Comparison of ENCODE assay signal across 18 cellular contexts in genomic region chr1:10903421-10903820, GRCh38.
"Had no signal": no experiment of that assay in that cellular context is flagged by ENCODE, and none has a peak within 500 bp of the region (broad histone marks: within the 10 kb centered on the region; RNA-seq: fewer than 3 reads in every experiment).

No MANE protein-coding gene starts in this region.

- H3K27ac ChIP-seq: cardiac muscle cell, foreskin keratinocyte, left ventricle myocardium inferior, parathyroid adenoma, thyroid gland had no signal

- H3K36me3 ChIP-seq: cardiac muscle cell, left ventricle myocardium inferior, thyroid gland had no signal

- H3K9me3 ChIP-seq: left ventricle myocardium inferior, thyroid gland had no signal

- ATAC-seq: foreskin keratinocyte, SK-N-SH treated with all-trans-retinoic acid at 6 μM for 48 hours had no signal

- H3K4me1 ChIP-seq: left ventricle myocardium inferior, parathyroid adenoma had no signal

- H3K4me3 Mint-ChIP-seq: activated T-cell treated with anti-CD3 and anti-CD28 coated beads, Interleukin-2, amount 50 U/mL, for 72 hours had no signal

- H3K79me2 ChIP-seq: parathyroid adenoma had no signal

- H3K36me3 Mint-ChIP-seq: activated naive CD4-positive, alpha-beta T cell treated with anti-CD3 and anti-CD28 coated beads, Interleukin-2, amount 50 U/mL, for 72 hours; naive B cell had no signal

- H3K9me3 Mint-ChIP-seq: activated naive CD4-positive, alpha-beta T cell treated with anti-CD3 and anti-CD28 coated beads, Interleukin-2, amount 50 U/mL, for 72 hours; activated T-cell treated with anti-CD3 and anti-CD28 coated beads, Interleukin-2, amount 50 U/mL, for 72 hours; naive B cell had no signal

- DNase-seq: activated CD4-positive, alpha-beta T cell treated with anti-CD3 and anti-CD28 coated beads, Interleukin-2, amount 50 U/mL, for 1 hour; foreskin keratinocyte; hippocampal formation; islet precursor cell; left ventricle myocardium inferior; naive B cell; retina; stimulated activated CD4-positive, alpha-beta T cell treated with anti-CD3 and anti-CD28 coated beads, Interleukin-12 subunit alpha, Interleukin-12 subunit beta, amount 100 ng/mL, for 4 hours; stimulated activated CD4-positive, alpha-beta T cell treated with anti-CD3 and anti-CD28 coated beads, Interleukin-1b, Interleukin-23, amount 100 ng/mL, for 48 hours; stimulated activated CD8-positive, alpha-beta memory T cell treated with anti-CD3 and anti-CD28 coated beads, Interleukin-4, amount 100 ng/mL, for 48 hours; stimulated activated naive CD4-positive, alpha-beta T cell treated with Interleukin-2 at 50 U/mL for 16 hours; T1000; thyroid gland had no signal

- H3K27ac Mint-ChIP-seq: activated naive CD4-positive, alpha-beta T cell treated with anti-CD3 and anti-CD28 coated beads, Interleukin-2, amount 50 U/mL, for 72 hours; activated T-cell treated with anti-CD3 and anti-CD28 coated beads, Interleukin-2, amount 50 U/mL, for 72 hours; naive B cell had no signal

- H3K9ac ChIP-seq: parathyroid adenoma had no signal

- H3K27me3 ChIP-seq: cardiac muscle cell, foreskin keratinocyte, thyroid gland had no signal

- H3K4me3 ChIP-seq: cardiac muscle cell, left ventricle myocardium inferior, thyroid gland had no signal
